1 cellular context compared by ENCODE assay signal in genomic region chr2:231183851-231184250, GRCh38.
TF ChIP-seq lines count a peak whose summit lies in the region.

No MANE protein-coding gene starts in this region.

TF ChIP-seq in GM23338, 12 proteins besides CTCF, POLR2A, EP300 and RAD21 (continued from another document):
- no peak for TF ChIP-seq REST (IDR thresholded peaks at IDR 0.05; ENCODE audit: unreplicated experiment)
- no peak for TF ChIP-seq ZNF114 (CRISPR knock-in tag; IDR thresholded peaks at IDR 0.05)
- TF ChIP-seq POLR2AphosphoS5 (IDR thresholded peaks at IDR 0.05; ENCODE audit: low read depth), result no peak
- no peak for TF ChIP-seq ZNF462 (CRISPR knock-in tag; IDR thresholded peaks at IDR 0.05)
- no peak for TF ChIP-seq STAT1 (IDR thresholded peaks at IDR 0.05; ENCODE audit: unreplicated experiment)
- no peak for TF ChIP-seq CREB1 (CRISPR knock-in tag; IDR thresholded peaks at IDR 0.05; ENCODE audit: low read depth)
- no peak for TF ChIP-seq EZH2phosphoT487 (IDR thresholded peaks at IDR 0.05; ENCODE audit: unreplicated experiment)
- TF ChIP-seq ETS1 (IDR thresholded peaks at IDR 0.05), result no peak
- no peak for TF ChIP-seq EZH2 (IDR thresholded peaks at IDR 0.05; ENCODE audit: low read depth, unreplicated experiment)
- no peak for TF ChIP-seq JUNB (IDR thresholded peaks at IDR 0.05; ENCODE audit: unreplicated experiment)
TF ChIP-seq in GM23338: peak in this region for 0.
